Comparison of ENCODE assay signal across 7 cellular contexts in genomic region chr18:62717850-62718229, GRCh38. TPM values are rescaled to one million over a fixed set of nuclear protein-coding genes. Genes with fewer than 3 reads are reported as not detected.
DNase-seq lines count a peak whose midpoint lies in the region; ATAC-seq and TF ChIP-seq lines count a peak whose summit lies in the region.

No MANE protein-coding gene starts in this region.

- H3K4me1 Mint-ChIP-seq in activated T-helper 2 cell treated with anti-CD3 and anti-CD28 coated beads, Interferon-gamma antibody, Interleukin-2, Interleukin-4, amounts not matched to agents 10 μg/mL and 5 μg/mL and 100 μg/mL, durations not matched to agents 14 hours and 24 hours and 36 hours (ENCODE audit: low read depth) = peaks cover 46% of the 10 kb centered on the region

- peak overlapping the region; percentile 93 for H3K27ac Mint-ChIP-seq in activated T-helper 2 cell treated with anti-CD3 and anti-CD28 coated beads, Interferon-gamma antibody, Interleukin-2, Interleukin-4, amounts not matched to agents 10 μg/mL and 5 μg/mL and 100 μg/mL, durations not matched to agents 14 hours and 24 hours and 36 hours

- H3K36me3 ChIP-seq in HUES6 (ENCODE audit: control insufficient read depth, insufficient read depth, low read length) = no peaks in the 10 kb centered on the region
- no peaks in the 10 kb centered on the region for H3K36me3 ChIP-seq in iPS-18a (ENCODE audit: control insufficient read depth, low read depth, low read length)
- no peaks in the 10 kb centered on the region for H3K36me3 ChIP-seq in stomach

- peaks cover 16% of the 10 kb centered on the region for H3K36me3 Mint-ChIP-seq in activated T-helper 2 cell treated with anti-CD3 and anti-CD28 coated beads, Interferon-gamma antibody, Interleukin-2, Interleukin-4, amounts not matched to agents 10 μg/mL and 5 μg/mL and 100 μg/mL, durations not matched to agents 14 hours and 24 hours and 36 hours (ENCODE audit: low read depth)

- H3K9me3 Mint-ChIP-seq in activated T-helper 2 cell treated with anti-CD3 and anti-CD28 coated beads, Interferon-gamma antibody, Interleukin-2, Interleukin-4, amounts not matched to agents 10 μg/mL and 5 μg/mL and 100 μg/mL, durations not matched to agents 14 hours and 24 hours and 36 hours = no peaks in the 10 kb centered on the region

- 17 to 24% (median 18%) methylated on average over 6 of the region's 6 CpGs for WGBS in stomach, 5 donors

- H3K27me3 ChIP-seq in HUES6 (ENCODE audit: control insufficient read depth, insufficient read depth, low read length) (no peaks in the 10 kb centered on the region), iPS-18a (ENCODE audit: control insufficient read depth, insufficient read depth, low read length) (no peaks in the 10 kb centered on the region), stomach (no peaks in the 10 kb centered on the region)

- H3K4me1 ChIP-seq in HUES6 (ENCODE audit: control insufficient read depth, insufficient read depth, low read length) (peaks cover 44% of the 10 kb centered on the region), iPS-18a (ENCODE audit: control insufficient read depth, low read depth, low read length) (peaks cover 57% of the 10 kb centered on the region), stomach (peaks cover 0 to 48% (median 25%) of the 10 kb centered on the region in 4 donors)

- TF ChIP-seq CTCF in stomach (IDR thresholded peaks at IDR 0.05) (no peak), omental fat pad (IDR thresholded peaks at IDR 0.05) (no peak)

- no peak for DNase-seq in activated T-helper 2 cell treated with anti-CD3 and anti-CD28 coated beads, Interferon-gamma antibody, Interleukin-2, Interleukin-4, amounts not matched to agents 10 μg/mL and 5 μg/mL and 100 μg/mL, durations not matched to agents 14 hours and 24 hours and 36 hours (ENCODE audit: low spot score)
- DNase-seq in stomach (no peak), NCI-H1092 treated with DMSO at 0.1 percent for 48 hours (lab: John Stamatoyannopoulos, UW) (no peak), omental fat pad (ENCODE audit: low spot score) (no peak)
- no peak for DNase-seq in activated effector memory CD4-positive, alpha-beta T cell treated with anti-CD3 and anti-CD28 coated beads, Interleukin-2, amount 50 U/mL, for 16 hours

- H3K4me3 ChIP-seq in HUES6 (ENCODE audit: low read depth, low read length) = peak overlapping the region; percentile 86
- H3K4me3 ChIP-seq in iPS-18a (ENCODE audit: low read length) = peak overlapping the region; percentile 93
- H3K4me3 ChIP-seq in stomach = peak overlapping the region; percentile 65 to 80 (median 74)

- no peak for ATAC-seq in omental fat pad (ENCODE audit: low FRiP score)

- TF ChIP-seq POLR2A in stomach (IDR thresholded peaks at IDR 0.05) = no peak

- H3K4me3 Mint-ChIP-seq in activated T-helper 2 cell treated with anti-CD3 and anti-CD28 coated beads, Interferon-gamma antibody, Interleukin-2, Interleukin-4, amounts not matched to agents 10 μg/mL and 5 μg/mL and 100 μg/mL, durations not matched to agents 14 hours and 24 hours and 36 hours (ENCODE audit: low read depth) = peak overlapping the region; percentile 80

- H3K27me3 Mint-ChIP-seq in activated T-helper 2 cell treated with anti-CD3 and anti-CD28 coated beads, Interferon-gamma antibody, Interleukin-2, Interleukin-4, amounts not matched to agents 10 μg/mL and 5 μg/mL and 100 μg/mL, durations not matched to agents 14 hours and 24 hours and 36 hours (ENCODE audit: low read depth) = peaks cover 2% of the 10 kb centered on the region

- no peaks in the 10 kb centered on the region for H3K9me3 ChIP-seq in HUES6 (ENCODE audit: control insufficient read depth, insufficient read depth, low read depth, low read length)
- H3K9me3 ChIP-seq in iPS-18a (ENCODE audit: control insufficient read depth, low read depth, low read length) = no peaks in the 10 kb centered on the region
- no peaks in the 10 kb centered on the region for H3K9me3 ChIP-seq in stomach

- no peak overlapping the region for H3K27ac ChIP-seq in HUES6 (ENCODE audit: low read depth, low read length)
- no peak overlapping the region for H3K27ac ChIP-seq in iPS-18a (ENCODE audit: low read length)
- peak overlapping the region in 4 of 5 donors; percentile 63 to 98 (median 96) for H3K27ac ChIP-seq in stomach

- intact Hi-C loops in activated T-helper 2 cell treated with anti-CD3 and anti-CD28 coated beads, Interferon-gamma antibody, Interleukin-2, Interleukin-4, amounts not matched to agents 10 μg/mL and 5 μg/mL and 100 μg/mL, durations not matched to agents 14 hours and 24 hours and 36 hours (cut with micrococcal nuclease) = loop anchor here (1.0 to 10.0 kb wide), 4 partner anchors 53 to 704 kb away; partner anchors contain the start of genes BCL2 and VPS4B
- intact Hi-C loops in stomach (cut with DNase I; ENCODE audit: low total_unique reads) = no loop called here

- peak overlapping the region; percentile 78 for H3K9ac ChIP-seq in HUES6 (ENCODE audit: low read length)
- H3K9ac ChIP-seq in iPS-18a (ENCODE audit: low read length) = peak overlapping the region; percentile 44

- TF ChIP-seq EP300 in stomach (IDR thresholded peaks at IDR 0.05) = no peak

RNA-seq across cellular contexts. Expression of gene PHLPP1, which starts 2.5 kb away (rescaled TPM):
- total RNA-seq in activated T-helper 2 cell treated with anti-CD3 and anti-CD28 coated beads, Interferon-gamma antibody, Interleukin-2, Interleukin-4, amounts not matched to agents 10 μg/mL and 5 μg/mL and 100 μg/mL, durations not matched to agents 14 hours and 24 hours and 36 hours = 31.1 and 31.8 TPM in 2 replicates
- total RNA-seq in stomach (10 to 100 TPM in 4 of 5 donors, 1 to 10 TPM in 1; 5.4 to 77.0 (median 19.3) TPM), omental fat pad (10 to 100 TPM in 2 of 4 donors, 1 to 10 TPM in 2; 6.3 to 18.0 (median 10.4) TPM)
- 10 to 100 TPM in 1 of 3 donors, 1 to 10 TPM in 2; 2.1 to 11.0 (median 2.6) TPM for polyA plus RNA-seq in stomach

Comparison
In these comparisons a context has a peak if more than half of its experiments do, and no peak if none do; other contexts are left out.
1. H3K27ac ChIP-seq: peak in stomach (4 of 5); none in HUES6 (single experiment) and iPS-18a (single experiment).
2. Peak in every context shown above with its lines, with median percentiles within 50 percentile points of each other: H3K4me3 ChIP-seq.